Comparison of ENCODE assay signal across 8 cellular contexts in the genomic region with DNA sequence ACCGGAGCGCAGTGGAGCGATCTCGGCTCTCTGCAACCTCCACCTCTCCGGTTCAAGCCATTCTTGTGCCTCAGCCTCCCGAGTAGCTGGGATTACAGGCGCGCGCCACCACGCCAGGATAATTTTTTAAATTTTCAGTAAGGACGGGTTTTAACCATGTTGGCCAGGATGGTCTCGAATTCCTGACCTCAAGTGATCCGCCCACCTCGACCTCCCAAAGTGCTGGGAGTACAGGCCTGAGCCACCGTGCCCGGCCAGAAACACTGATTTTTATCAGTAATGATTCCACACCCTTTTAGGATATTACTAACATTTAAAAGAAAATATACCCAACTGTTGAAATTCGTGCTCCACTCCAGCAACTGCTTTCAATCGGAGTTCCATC. TPM values are rescaled to one million over a fixed set of nuclear protein-coding genes. Genes with fewer than 3 reads are reported as not detected.
DNase-seq lines count a peak whose midpoint lies in the region; ATAC-seq and TF ChIP-seq lines count a peak whose summit lies in the region.

No MANE protein-coding gene starts in this region.

- peaks cover 23% of the 10 kb centered on the region for H3K4me1 Mint-ChIP-seq in HFFc6 (ENCODE audit: low read depth)
- peaks cover 15% of the 10 kb centered on the region for H3K4me1 Mint-ChIP-seq in activated CD8-positive, alpha-beta T cell treated with anti-CD3 and anti-CD28 coated beads, Interleukin-2, amount 10 ng/mL, durations not matched to agents 7 days and 5 days (ENCODE audit: low read depth)

- H3K36me3 ChIP-seq in iPS-15b (ENCODE audit: control insufficient read depth, insufficient read depth, low read length) (no peaks in the 10 kb centered on the region), spleen (peaks cover 0 to 4% (median 0%) of the 10 kb centered on the region in 6 donors)

- peak overlapping the region; percentile 62 for H3K9ac ChIP-seq in iPS-15b (ENCODE audit: low read depth, low read length)

- no peak for ATAC-seq in activated CD8-positive, alpha-beta T cell treated with anti-CD3 and anti-CD28 coated beads, Interleukin-2, amount 10 ng/mL, durations not matched to agents 7 days and 5 days
- no peak for ATAC-seq in HG03432 (IDR thresholded peaks at IDR 0.05; ENCODE audit: unreplicated experiment)

- H3K4me3 ChIP-seq in iPS-15b (ENCODE audit: low read depth, low read length): peak overlapping the region; percentile 66
- H3K4me3 ChIP-seq in spleen: peak overlapping the region; percentile 44 to 83 (median 71)

- intact Hi-C loops in spleen (cut with DNase I; ENCODE audit: low total_unique reads): loop anchor here (10.0 kb wide), 1 partner anchor 187 kb away; no protein-coding TSS in a partner anchor

- TF ChIP-seq CTCF in HFFc6 (IDR thresholded peaks at IDR 0.05) (no peak), spleen (IDR thresholded peaks at IDR 0.05 in 8 of 11, conservative IDR thresholded peaks at IDR 0.05 in 3 of 11) (no peak)

- peak overlapping the region in 7 of 8 donors; percentile 77 to 89 (median 82) for H3K27ac ChIP-seq in spleen

- H3K27me3 Mint-ChIP-seq in HFFc6 (ENCODE audit: insufficient read depth): no peaks in the 10 kb centered on the region; the same call in 1 of the 2 replicates
- H3K27me3 Mint-ChIP-seq in activated CD8-positive, alpha-beta T cell treated with anti-CD3 and anti-CD28 coated beads, Interleukin-2, amount 10 ng/mL, durations not matched to agents 7 days and 5 days (ENCODE audit: low read depth): peaks cover 42% of the 10 kb centered on the region

- TF ChIP-seq POLR2A in spleen (IDR thresholded peaks at IDR 0.05): no peak

- H3K27me3 ChIP-seq in iPS-15b (ENCODE audit: control insufficient read depth, insufficient read depth, low read length) (peaks cover 9% of the 10 kb centered on the region), spleen (replicated peaks in 1 of 7) (peaks cover 0 to 18% (median 0%) of the 10 kb centered on the region in 7 donors)

- 61 to 67% (median 63%) methylated on average over 18 of the region's 18 CpGs for WGBS in spleen, 5 donors

- H3K9me3 ChIP-seq in iPS-15b (ENCODE audit: control insufficient read depth, insufficient read depth, low read length) (no peaks in the 10 kb centered on the region), spleen (peaks cover 3 to 24% (median 19%) of the 10 kb centered on the region in 8 donors)

- peaks cover 16% of the 10 kb centered on the region for H3K36me3 Mint-ChIP-seq in HFFc6 (ENCODE audit: low read depth)
- peaks cover 2% of the 10 kb centered on the region for H3K36me3 Mint-ChIP-seq in activated CD8-positive, alpha-beta T cell treated with anti-CD3 and anti-CD28 coated beads, Interleukin-2, amount 10 ng/mL, durations not matched to agents 7 days and 5 days (ENCODE audit: low read depth)

- H3K4me1 ChIP-seq in iPS-15b (ENCODE audit: control insufficient read depth, insufficient read depth, low read length) (no peaks in the 10 kb centered on the region), spleen (peaks cover 0 to 31% (median 19%) of the 10 kb centered on the region in 6 donors)

- POLR2A ChIA-PET in activated CD8-positive, alpha-beta T cell treated with anti-CD3 and anti-CD28 coated beads, Interleukin-2, amount 10 ng/mL, durations not matched to agents 7 days and 5 days (lab: Charles Lee): no interaction called here

- no peaks in the 10 kb centered on the region for H3K9me3 Mint-ChIP-seq in HFFc6
- H3K9me3 Mint-ChIP-seq in activated CD8-positive, alpha-beta T cell treated with anti-CD3 and anti-CD28 coated beads, Interleukin-2, amount 10 ng/mL, durations not matched to agents 7 days and 5 days (ENCODE audit: insufficient read depth): peaks cover 6% of the 10 kb centered on the region

- CTCF ChIA-PET in activated CD8-positive, alpha-beta T cell treated with anti-CD3 and anti-CD28 coated beads, Interleukin-2, amount 10 ng/mL, durations not matched to agents 7 days and 5 days (lab: Charles Lee): interaction anchor here (0.7 to 1.3 kb wide), 2 partner anchors 19 to 35 kb away, joined by 3 read pairs; no protein-coding TSS in a partner anchor

- DNase-seq in HFFc6: no peak
- DNase-seq in activated CD8-positive, alpha-beta T cell treated with anti-CD3 and anti-CD28 coated beads, Interleukin-2, amount 10 ng/mL, durations not matched to agents 7 days and 5 days: no peak
- peak; percentile 58 for DNase-seq in spleen
- DNase-seq in COLO829 (ENCODE audit: low spot score): no peak
- DNase-seq in OCI-M2 (lab: John Stamatoyannopoulos, UW; ENCODE audit: unreplicated experiment): no peak
- no peak for DNase-seq in cerebellar cortex (ENCODE audit: low spot score)

- H3K4me3 Mint-ChIP-seq in HFFc6: peak overlapping the region; percentile 99
- H3K4me3 Mint-ChIP-seq in activated CD8-positive, alpha-beta T cell treated with anti-CD3 and anti-CD28 coated beads, Interleukin-2, amount 10 ng/mL, durations not matched to agents 7 days and 5 days: peak overlapping the region; percentile 54

- H3K27ac Mint-ChIP-seq in HFFc6: peak overlapping the region; percentile 68
- no peak overlapping the region for H3K27ac Mint-ChIP-seq in activated CD8-positive, alpha-beta T cell treated with anti-CD3 and anti-CD28 coated beads, Interleukin-2, amount 10 ng/mL, durations not matched to agents 7 days and 5 days

RNA-seq across cellular contexts. Expression of a gene that starts 0.5 kb away (rescaled TPM):
- 1 to 10 TPM; 2.0 to 2.7 (median 2.5) TPM for total RNA-seq in HFFc6 (2021; fragmentation: NEBNext Ultra II Directional; extraction: Animal tissue kit (Norgen Biotek cat#: 25700))
- not detected for total RNA-seq in activated CD8-positive, alpha-beta T cell treated with anti-CD3 and anti-CD28 coated beads, Interleukin-2, amount 10 ng/mL, durations not matched to agents 7 days and 5 days
- total RNA-seq in spleen: 1 to 10 TPM; 2.0 to 6.6 (median 3.5) TPM
- under 1 TPM; 0.35 to 0.70 (median 0.44) TPM for polyA plus RNA-seq in spleen
